Comparison of ENCODE assay signal across 40 cellular contexts in the genomic region with DNA sequence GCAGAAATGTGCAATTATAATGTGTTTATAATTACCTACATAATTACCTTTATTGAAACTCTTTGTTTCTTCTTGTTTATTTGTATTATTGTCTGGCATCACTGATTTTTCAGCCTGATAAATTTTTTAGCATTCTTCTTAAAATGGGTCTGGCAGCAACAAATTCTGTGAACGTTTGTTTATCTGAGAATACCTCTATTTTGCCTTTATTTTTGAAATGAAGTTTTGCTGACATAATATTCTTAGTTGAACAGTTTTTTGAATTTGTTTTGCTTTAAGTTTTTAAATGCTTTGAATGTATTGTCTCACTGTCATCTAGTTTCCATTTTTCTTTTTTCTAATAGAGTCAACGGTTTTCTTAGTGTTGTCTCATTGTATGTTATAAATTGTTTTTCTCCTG.
"Had no signal": no experiment of that assay in that cellular context is flagged by ENCODE, and none has a peak within 500 bp of the region (broad histone marks: within the 10 kb centered on the region; RNA-seq: fewer than 3 reads in every experiment).

No MANE protein-coding gene starts in this region.

- H3K4me3 Mint-ChIP-seq: activated naive CD4-positive, alpha-beta T cell treated with anti-CD3 and anti-CD28 coated beads for 36 hours; activated naive CD4-positive, alpha-beta T cell treated with anti-CD3 and anti-CD28 coated beads, Interleukin-2, amount 10 ng/mL, durations not matched to agents 7 days and 5 days; activated naive CD4-positive, alpha-beta T cell treated with anti-CD3 and anti-CD28 coated beads, Interleukin-2, amount 50 U/mL, for 24 hours; activated naive CD8-positive, alpha-beta T cell; activated naive CD8-positive, alpha-beta T cell treated with anti-CD3 and anti-CD28 coated beads for 36 hours; activated naive CD8-positive, alpha-beta T cell treated with anti-CD3 and anti-CD28 coated beads, Interleukin-2, amount 10 ng/mL, durations not matched to agents 7 days and 5 days; activated naive CD8-positive, alpha-beta T cell treated with anti-CD3 and anti-CD28 coated beads, Interleukin-2, amount 50 U/mL, for 24 hours; activated T-cell treated with anti-CD3 and anti-CD28 coated beads, Interleukin-2, amount 50 U/mL, for 24 hours; activated T-cell treated with anti-CD3 and anti-CD28 coated beads, Interleukin-2, amount 50 U/mL, for 4 hours; activated T-cell treated with anti-CD3 and anti-CD28 coated beads, Interleukin-2, amount 50 U/mL, for 72 hours; activated T-helper 1 cell treated with anti-CD3 and anti-CD28 coated beads, Interleukin-12 subunit alpha, Interleukin-12 subunit beta, Interleukin-2, Interleukin-4 antibody, amounts not matched to agents 30 ng/mL and 10 ng/mL and 1 ng/mL, durations not matched to agents 14 hours and 24 hours and 36 hours; activated T-helper 17 cell treated with anti-CD3 and anti-CD28 coated beads, Interleukin-2, amount 50 U/mL, for 72 hours; brain; central memory CD8-positive, alpha-beta T cell had no signal

- H3K36me3 Mint-ChIP-seq: activated naive CD4-positive, alpha-beta T cell treated with anti-CD3 and anti-CD28 coated beads, Interleukin-2, amount 10 ng/mL, durations not matched to agents 7 days and 5 days; activated naive CD4-positive, alpha-beta T cell treated with anti-CD3 and anti-CD28 coated beads, Interleukin-2, amount 50 U/mL, for 24 hours; activated naive CD8-positive, alpha-beta T cell; activated naive CD8-positive, alpha-beta T cell treated with anti-CD3 and anti-CD28 coated beads for 36 hours; activated naive CD8-positive, alpha-beta T cell treated with anti-CD3 and anti-CD28 coated beads, Interleukin-2, amount 10 ng/mL, durations not matched to agents 7 days and 5 days had no signal

- FAIRE-seq: astrocyte, bronchial epithelial cell had no signal

- H3K36me3 ChIP-seq: adrenal gland, ascending aorta, brain microvascular endothelial cell, breast epithelium, cardiac muscle cell had no signal

- H3K4me1 ChIP-seq: adrenal gland, ascending aorta, body of pancreas, breast epithelium had no signal

- H3K27me3 ChIP-seq: adrenal gland, ascending aorta, body of pancreas, brain microvascular endothelial cell, breast epithelium, cardiac muscle cell had no signal

- H3K27me3 Mint-ChIP-seq: activated naive CD4-positive, alpha-beta T cell treated with anti-CD3 and anti-CD28 coated beads, Interleukin-2, amount 10 ng/mL, durations not matched to agents 7 days and 5 days; activated naive CD4-positive, alpha-beta T cell treated with anti-CD3 and anti-CD28 coated beads, Interleukin-2, amount 50 U/mL, for 24 hours; activated naive CD8-positive, alpha-beta T cell; activated naive CD8-positive, alpha-beta T cell treated with anti-CD3 and anti-CD28 coated beads for 36 hours; activated naive CD8-positive, alpha-beta T cell treated with anti-CD3 and anti-CD28 coated beads, Interleukin-2, amount 10 ng/mL, durations not matched to agents 7 days and 5 days; activated naive CD8-positive, alpha-beta T cell treated with anti-CD3 and anti-CD28 coated beads, Interleukin-2, amount 50 U/mL, for 24 hours; activated T-cell treated with anti-CD3 and anti-CD28 coated beads, Interleukin-2, amount 50 U/mL, for 24 hours; activated T-helper 17 cell treated with anti-CD3 and anti-CD28 coated beads, Interleukin-2, amount 50 U/mL, for 72 hours; central memory CD8-positive, alpha-beta T cell had no signal

- DNase-seq: activated effector memory CD4-positive, alpha-beta T cell treated with anti-CD3 and anti-CD28 coated beads, Interleukin-2, amount 50 U/mL, for 16 hours; activated effector memory CD4-positive, alpha-beta T cell treated with Interleukin-2 at 50 U/mL for 16 hours; activated gamma-delta T cell; activated gamma-delta T cell treated with Interleukin-2 at 50 U/mL for 16 hours; activated naive CD4-positive, alpha-beta T cell; activated naive CD4-positive, alpha-beta T cell treated with anti-CD3 and anti-CD28 coated beads for 36 hours; activated naive CD4-positive, alpha-beta T cell treated with anti-CD3 and anti-CD28 coated beads, Interleukin-2, amount 10 ng/mL, durations not matched to agents 7 days and 5 days; activated naive CD4-positive, alpha-beta T cell treated with anti-CD3 and anti-CD28 coated beads, Interleukin-2, amount 50 U/mL, for 16 hours; activated naive CD4-positive, alpha-beta T cell treated with Interleukin-2 at 50 U/mL for 16 hours; activated naive CD8-positive, alpha-beta T cell treated with anti-CD3 and anti-CD28 coated beads for 36 hours; activated naive CD8-positive, alpha-beta T cell treated with anti-CD3 and anti-CD28 coated beads, Interleukin-2, amount 10 ng/mL, durations not matched to agents 7 days and 5 days; activated naive CD8-positive, alpha-beta T cell treated with anti-CD3 and anti-CD28 coated beads, Interleukin-2, amount 50 U/mL, for 24 hours; activated T-cell treated with anti-CD3 and anti-CD28 coated beads, Interleukin-2, amount 50 U/mL, for 1 hour; activated T-cell treated with anti-CD3 and anti-CD28 coated beads, Interleukin-2, amount 50 U/mL, for 24 hours; activated T-cell treated with anti-CD3 and anti-CD28 coated beads, Interleukin-2, amount 50 U/mL, for 4 hours; activated T-cell treated with anti-CD3 and anti-CD28 coated beads, Interleukin-2, amount 50 U/mL, for 48 hours; activated T-cell treated with anti-CD3 and anti-CD28 coated beads, Interleukin-2, amount 50 U/mL, for 72 hours; adrenal gland; amniotic stem cell; amygdala; anterior cingulate cortex; aorta; body of pancreas; brain microvascular endothelial cell; caudate nucleus; central memory CD4-positive, alpha-beta T cell; cerebellar nuclear complex had no signal

- ATAC-seq: activated naive CD4-positive, alpha-beta T cell treated with anti-CD3 and anti-CD28 coated beads, Interleukin-2, amount 50 U/mL, for 72 hours; activated naive CD8-positive, alpha-beta T cell treated with anti-CD3 and anti-CD28 coated beads, Interleukin-2, amount 50 U/mL, for 24 hours; activated T-cell treated with anti-CD3 and anti-CD28 coated beads, Interleukin-2, amount 50 U/mL, for 4 hours; activated T-cell treated with anti-CD3 and anti-CD28 coated beads, Interleukin-2, amount 50 U/mL, for 72 hours; activated T-helper 17 cell treated with anti-CD3 and anti-CD28 coated beads, Interleukin-2, amount 50 U/mL, for 72 hours; body of pancreas had no signal

- H3K4me1 Mint-ChIP-seq: activated naive CD4-positive, alpha-beta T cell treated with anti-CD3 and anti-CD28 coated beads, Interleukin-2, amount 10 ng/mL, durations not matched to agents 7 days and 5 days; activated naive CD4-positive, alpha-beta T cell treated with anti-CD3 and anti-CD28 coated beads, Interleukin-2, amount 50 U/mL, for 24 hours; activated naive CD8-positive, alpha-beta T cell treated with anti-CD3 and anti-CD28 coated beads for 36 hours; activated naive CD8-positive, alpha-beta T cell treated with anti-CD3 and anti-CD28 coated beads, Interleukin-2, amount 10 ng/mL, durations not matched to agents 7 days and 5 days; activated naive CD8-positive, alpha-beta T cell treated with anti-CD3 and anti-CD28 coated beads, Interleukin-2, amount 50 U/mL, for 24 hours; activated T-helper 17 cell treated with anti-CD3 and anti-CD28 coated beads, Interleukin-2, amount 50 U/mL, for 72 hours; central memory CD8-positive, alpha-beta T cell had no signal

- H3K4me3 ChIP-seq: adrenal gland, ascending aorta, body of pancreas, breast epithelium, cardiac muscle cell had no signal

- H3K9me3 ChIP-seq: body of pancreas had no signal

- H3K27ac ChIP-seq: adrenal gland, ascending aorta, body of pancreas, brain microvascular endothelial cell, breast epithelium, cardiac muscle cell had no signal

- H3K27ac Mint-ChIP-seq: activated naive CD4-positive, alpha-beta T cell treated with anti-CD3 and anti-CD28 coated beads for 36 hours; activated naive CD4-positive, alpha-beta T cell treated with anti-CD3 and anti-CD28 coated beads, Interleukin-2, amount 10 ng/mL, durations not matched to agents 7 days and 5 days; activated naive CD4-positive, alpha-beta T cell treated with anti-CD3 and anti-CD28 coated beads, Interleukin-2, amount 50 U/mL, for 24 hours; activated naive CD4-positive, alpha-beta T cell treated with anti-CD3 and anti-CD28 coated beads, Interleukin-2, amount 50 U/mL, for 72 hours; activated naive CD8-positive, alpha-beta T cell; activated naive CD8-positive, alpha-beta T cell treated with anti-CD3 and anti-CD28 coated beads for 36 hours; activated naive CD8-positive, alpha-beta T cell treated with anti-CD3 and anti-CD28 coated beads, Interleukin-2, amount 10 ng/mL, durations not matched to agents 7 days and 5 days; activated naive CD8-positive, alpha-beta T cell treated with anti-CD3 and anti-CD28 coated beads, Interleukin-2, amount 50 U/mL, for 24 hours; activated T-cell treated with anti-CD3 and anti-CD28 coated beads, Interleukin-2, amount 50 U/mL, for 24 hours; activated T-cell treated with anti-CD3 and anti-CD28 coated beads, Interleukin-2, amount 50 U/mL, for 72 hours; activated T-helper 1 cell treated with anti-CD3 and anti-CD28 coated beads, Interleukin-12 subunit alpha, Interleukin-12 subunit beta, Interleukin-2, Interleukin-4 antibody, amounts not matched to agents 30 ng/mL and 10 ng/mL and 1 ng/mL, durations not matched to agents 14 hours and 24 hours and 36 hours; activated T-helper 17 cell treated with anti-CD3 and anti-CD28 coated beads, Interleukin-2, amount 50 U/mL, for 72 hours; activated T-helper 2 cell treated with anti-CD3 and anti-CD28 coated beads, Interferon-gamma antibody, Interleukin-2, Interleukin-4, amounts not matched to agents 10 μg/mL and 5 μg/mL and 100 μg/mL, durations not matched to agents 14 hours and 24 hours and 36 hours; brain had no signal
